In the genomic region with DNA sequence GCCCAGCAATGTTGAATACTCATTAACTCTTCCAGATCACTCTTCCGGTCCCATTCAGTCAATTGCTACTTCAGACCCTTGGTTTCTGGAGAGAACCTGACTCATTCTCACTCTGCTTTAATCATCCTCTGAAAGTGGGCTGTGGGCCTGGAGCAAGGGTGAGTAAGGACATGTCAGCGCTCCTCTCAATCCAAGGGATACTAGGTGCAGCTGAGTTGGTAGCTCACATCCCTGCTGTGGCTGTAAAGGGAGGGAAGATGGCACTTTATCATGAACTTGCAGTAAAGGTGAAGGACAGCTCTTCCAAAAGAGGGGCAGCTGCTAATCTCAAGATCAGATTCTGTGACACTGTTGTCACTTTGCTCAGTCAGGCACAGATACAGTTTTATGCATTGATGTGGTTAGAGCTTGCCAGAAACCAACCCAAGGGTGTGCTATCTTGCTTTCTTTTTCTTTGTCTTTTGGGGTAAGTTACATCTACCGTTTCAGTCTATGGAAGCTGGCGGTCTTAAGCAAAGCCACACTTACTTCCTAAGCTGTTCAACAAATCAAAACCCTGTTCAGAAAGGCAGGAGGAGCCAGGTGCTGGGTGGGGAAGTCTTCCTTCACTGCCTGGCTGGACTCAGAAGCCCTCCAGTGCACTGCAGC, we compare ENCODE assay signal across 8 cellular contexts. TPM values are rescaled to one million over a fixed set of nuclear protein-coding genes. Genes with fewer than 3 reads are reported as not detected.
DNase-seq lines count a peak whose midpoint lies in the region; ATAC-seq and TF ChIP-seq lines count a peak whose summit lies in the region.

No MANE protein-coding gene starts in this region.

- H3K27me3 ChIP-seq in breast epithelium (no peaks in the 10 kb centered on the region), adrenal gland (no peaks in the 10 kb centered on the region)

- H3K9me3 ChIP-seq in breast epithelium, result no peaks in the 10 kb centered on the region
- H3K9me3 ChIP-seq in adrenal gland (replicated peaks in 1 of 3), result no peaks in the 10 kb centered on the region

- POLR2A ChIA-PET in MCF 10A (lab: Yijun Ruan, JAX), result interaction anchor here (0.8 kb wide), 1 partner anchor 12 kb away, joined by 3 read pairs; no protein-coding TSS in a partner anchor

- TF ChIP-seq CTCF in MCF 10A (IDR thresholded peaks at IDR 0.05; ENCODE audit: unreplicated experiment) (no peak), breast epithelium (IDR thresholded peaks at IDR 0.05) (no peak), adrenal gland (IDR thresholded peaks at IDR 0.05) (no peak)

- H3K27me3 Mint-ChIP-seq in MCF 10A (ENCODE audit: insufficient read depth, unreplicated experiment), result no peaks in the 10 kb centered on the region
- peaks cover 0 to 10% of the 10 kb centered on the region in 2 donors for H3K27me3 Mint-ChIP-seq in effector memory CD8-positive, alpha-beta T cell

- no peaks in the 10 kb centered on the region for H3K9me3 Mint-ChIP-seq in MCF 10A (ENCODE audit: unreplicated experiment)
- H3K9me3 Mint-ChIP-seq in effector memory CD8-positive, alpha-beta T cell, result no peaks in the 10 kb centered on the region

- H3K4me3 ChIP-seq in breast epithelium (no peak overlapping the region), adrenal gland (no peak overlapping the region)

- intact Hi-C loops in MCF 10A (cut with micrococcal nuclease) (no loop called here), breast epithelium (cut with DNase I; ENCODE audit: low total_unique reads) (no loop called here), adrenal gland (cut with DNase I) (no loop called here)

- TF ChIP-seq POLR2A in breast epithelium (IDR thresholded peaks at IDR 0.05), result no peak
- TF ChIP-seq POLR2A in adrenal gland (IDR thresholded peaks at IDR 0.05), result no peak

- DNase-seq in MCF 10A (ENCODE audit: unreplicated experiment) (peak; percentile 16), breast epithelium (ENCODE audit: low spot score in 2 of 2) (no peak), T-helper 1 cell (peak in 4 of 5 donors; percentile 7 to 89 (median 19)), SHP77 treated with DMSO at 0.1 percent for 48 hours (lab: John Stamatoyannopoulos, UW) (no peak), adrenal gland (no peak), putamen (ENCODE audit: low spot score) (no peak)
- peak; percentile 16 to 41 (median 30) for DNase-seq in effector memory CD8-positive, alpha-beta T cell

- no peak overlapping the region for H3K4me3 Mint-ChIP-seq in MCF 10A (ENCODE audit: unreplicated experiment)
- peak overlapping the region; percentile 68 to 71 for H3K4me3 Mint-ChIP-seq in effector memory CD8-positive, alpha-beta T cell

- peak; percentile 97 for ATAC-seq in effector memory CD8-positive, alpha-beta T cell (replicated peaks)
- no peak for ATAC-seq in GM21576 (IDR thresholded peaks at IDR 0.05; ENCODE audit: unreplicated experiment)

- no peaks in the 10 kb centered on the region for H3K4me1 Mint-ChIP-seq in MCF 10A (ENCODE audit: insufficient read depth, unreplicated experiment)
- H3K4me1 Mint-ChIP-seq in effector memory CD8-positive, alpha-beta T cell (ENCODE audit: low read depth in 2 of 2), result peaks cover 17 to 29% of the 10 kb centered on the region in 2 donors

- no peak overlapping the region for H3K27ac ChIP-seq in breast epithelium
- no peak overlapping the region for H3K27ac ChIP-seq in adrenal gland

- H3K36me3 ChIP-seq in breast epithelium (no peaks in the 10 kb centered on the region), adrenal gland (replicated peaks in 1 of 2) (no peaks in the 10 kb centered on the region)

- no TSS peak for BruUV-seq in MCF 10A (replicated peaks; lab: Mats Ljungman, UMichigan)

- H3K4me1 ChIP-seq in breast epithelium (no peaks in the 10 kb centered on the region), adrenal gland (replicated peaks in 1 of 2) (peaks cover 0 to 5% of the 10 kb centered on the region in 2 donors)

- WGBS in adrenal gland, 4 donors, result 86 to 93% (median 90%) methylated on average over 4 of the region's 4 CpGs

- peaks cover 4% of the 10 kb centered on the region for H3K36me3 Mint-ChIP-seq in MCF 10A (ENCODE audit: insufficient read depth, unreplicated experiment)
- peaks cover 6% of the 10 kb centered on the region for H3K36me3 Mint-ChIP-seq in effector memory CD8-positive, alpha-beta T cell (ENCODE audit: insufficient read depth)

- CTCF ChIA-PET in MCF 10A (lab: Yijun Ruan, JAX), result interaction anchor here (1.6 kb wide), 1 partner anchor 12 kb away, joined by 4 read pairs; no protein-coding TSS in a partner anchor

- H3K27ac Mint-ChIP-seq in MCF 10A (ENCODE audit: low read depth, unreplicated experiment), result no peak overlapping the region
- H3K27ac Mint-ChIP-seq in effector memory CD8-positive, alpha-beta T cell, result peak overlapping the region; percentile 91 to 93

RNA-seq across cellular contexts. Expression of gene NTPCR, which starts 26.5 kb away (rescaled TPM):
- 116 and 129 TPM in 2 replicates for total RNA-seq in MCF 10A (2022)
- 10 to 100 TPM; 27.2 to 40.1 (median 28.8) TPM for total RNA-seq in breast epithelium
- total RNA-seq in adrenal gland, result 10 to 100 TPM; 17.3 to 72.0 (median 53.5) TPM
- polyA plus RNA-seq in adrenal gland, result 10 to 100 TPM; 37.9 to 68.1 (median 57.0) TPM

Comparison
In these comparisons a context has a peak if more than half of its experiments do, and no peak if none do; other contexts are left out.
1. DNase-seq: peak in MCF 10A (single experiment), T-helper 1 cell (4 of 5) and effector memory CD8-positive, alpha-beta T cell (3 of 3); none in breast epithelium (0 of 2), SHP77 treated with DMSO at 0.1 percent for 48 hours (single experiment), adrenal gland (0 of 7) and putamen (single experiment).